Comparison of ENCODE assay signal across 22 cellular contexts in genomic region chr1:25055961-25056360, GRCh38.
DNase-seq lines count a peak whose midpoint lies in the region; ATAC-seq, FAIRE-seq and TF ChIP-seq lines count a peak whose summit lies in the region.
"Had no signal": no experiment of that assay in that cellular context is flagged by ENCODE, and none has a peak within 500 bp of the region (broad histone marks: within the 10 kb centered on the region; RNA-seq: fewer than 3 reads in every experiment).

No MANE protein-coding gene starts in this region.

- no peak overlapping the region for H3K9ac ChIP-seq in H1 (replicated peaks in 1 of 4; ENCODE audit: extremely low read depth in 1 of 4, low read depth in 3 of 4, low read length in 3 of 4)
- H3K9ac ChIP-seq: SK-N-SH had no signal

- no peak overlapping the region for H3K27ac ChIP-seq in right cardiac atrium (ENCODE audit: low read length)
- no peak overlapping the region for H3K27ac ChIP-seq in H1 (ENCODE audit: low read depth, low read length)
- no peak overlapping the region for H3K27ac ChIP-seq in caudate nucleus (ENCODE audit: low read depth, low read length)
- H3K27ac ChIP-seq: C4-2B, RWPE1 had no signal

- no peaks in the 10 kb centered on the region for H3K79me2 ChIP-seq in H1 (ENCODE audit: control insufficient read depth in 1 of 2, insufficient read depth in 2 of 2, low read length in 2 of 2)

- DNase-seq in left cardiac atrium (peak; percentile 7), right cardiac atrium (no peak), H1 (ENCODE audit: low read depth in 1 of 2, low spot score in 2 of 2) (no peak), posterior vena cava (ENCODE audit: low spot score) (peak; percentile 49), ecto neural progenitor cell (ENCODE audit: low spot score) (no peak), caudate nucleus (lab: John Stamatoyannopoulos, UW) (no peak), COR-L47 (lab: John Stamatoyannopoulos, UW) (no peak)
- DNase-seq: DMS53, GDM1, NCI-H1105, NCI-H146, NCI-H2029, NCI-H2227 treated with DMSO at 0.1 percent for 48 hours, NCI-H510A, SHP77 treated with DMSO at 0.1 percent for 48 hours had no signal

- no peaks in the 10 kb centered on the region for H3K79me1 ChIP-seq in H1 (ENCODE audit: low read depth, low read length)

- H3K56ac ChIP-seq in H1 (replicated peaks; ENCODE audit: insufficient read length, low read depth, low read length): no peak overlapping the region

- H4K91ac ChIP-seq in H1 (replicated peaks; ENCODE audit: insufficient read length, low read length): peak overlapping the region; percentile 17

- no peak overlapping the region for H3K18ac ChIP-seq in H1 (ENCODE audit: extremely low read depth, low read length)

- no peaks in the 10 kb centered on the region for H3K36me3 ChIP-seq in H1 (ENCODE audit: control insufficient read depth in 2 of 4, insufficient read depth in 4 of 4, low read length in 3 of 4)

- H2BK15ac ChIP-seq in H1 (ENCODE audit: low read length): no peak overlapping the region

- no peak overlapping the region for H4K5ac ChIP-seq in H1 (ENCODE audit: insufficient read length, low read depth, low read length)

- no peak overlapping the region for H4K8ac ChIP-seq in H1 (ENCODE audit: extremely low read depth, insufficient read depth, low read length)

- no peaks in the 10 kb centered on the region; the same call in 1 of the 2 replicates for H3K23me2 ChIP-seq in H1 (ENCODE audit: low read depth, low read length)

- no peak for TF ChIP-seq RAD21 in H1 (IDR thresholded peaks at IDR 0.05 in 1 of 2, conservative IDR thresholded peaks at IDR 0.05 in 1 of 2; ENCODE audit: low read depth in 2 of 2, low read length in 2 of 2)

- peak overlapping the region; percentile 27; the same call in 1 of the 2 replicates for H2BK12ac ChIP-seq in H1 (ENCODE audit: low read depth, low read length)

- no peaks in the 10 kb centered on the region for H4K20me1 ChIP-seq in H1 (replicated peaks in 1 of 2; ENCODE audit: control insufficient read depth in 1 of 2, insufficient read depth in 2 of 2, low read length in 2 of 2)

- 0 out of 2 replicates have a peak overlapping the region, but pooled peaks have one; percentile 32 for H2BK20ac ChIP-seq in H1 (ENCODE audit: low read length)

- no peak for TF ChIP-seq POLR2A in H1 (IDR thresholded peaks at IDR 0.05; ENCODE audit: control extremely low read depth in 1 of 2, low read depth in 2 of 2, low read length in 2 of 2)

- no peak overlapping the region for H3K4me2 ChIP-seq in H1 (ENCODE audit: insufficient read depth in 1 of 2, low read depth in 2 of 2, low read length in 2 of 2)
- H3K4me2 ChIP-seq: SK-N-SH had no signal

- H2BK120ac ChIP-seq in H1 (replicated peaks; ENCODE audit: low read depth, low read length): no peak overlapping the region

- ATAC-seq in left cardiac atrium (no peak), right cardiac atrium (no peak), GM19467 (IDR thresholded peaks at IDR 0.05; ENCODE audit: unreplicated experiment) (no peak)

- TF ChIP-seq CTCF in H1 (IDR thresholded peaks at IDR 0.05; ENCODE audit: control extremely low read depth in 1 of 3, insufficient read depth in 1 of 3, low read depth in 1 of 3, low read length in 3 of 3): no peak

- 76% methylated on average over 5 of the region's 5 CpGs for WGBS in right cardiac atrium
- 86% methylated on average over 5 of the region's 5 CpGs; no CpG with 5 or more reads in 1 of the 2 experiments for WGBS in H1 (ENCODE audit: extremely low coverage in 1 of 2, insufficient coverage in 1 of 2, insufficient read length in 1 of 2, insufficient replicate concordance in 2 of 2, low coverage in 1 of 2, low lambda C conversion rate in 2 of 2, missing lambda C conversion rate in 1 of 2), 2 experiments

- no peaks in the 10 kb centered on the region for H3K9me3 ChIP-seq in right cardiac atrium (ENCODE audit: control insufficient read depth, low read length)
- H3K9me3 ChIP-seq in H1 (ENCODE audit: insufficient read depth in 2 of 2, low read depth in 1 of 2, low read length in 1 of 2): no peaks in the 10 kb centered on the region
- H3K9me3 ChIP-seq: SK-N-SH had no signal

- H2BK5ac ChIP-seq in H1 (ENCODE audit: low read depth, low read length): no peak overlapping the region

- no peak for TF ChIP-seq EP300 in H1 (IDR thresholded peaks at IDR 0.05; ENCODE audit: borderline replicate concordance in 1 of 2, low read depth in 2 of 2, low read length in 2 of 2)

- H3K27me3 ChIP-seq in right cardiac atrium (ENCODE audit: control insufficient read depth, insufficient read depth) (peaks cover 3% of the 10 kb centered on the region), H1 (replicated peaks in 1 of 4; ENCODE audit: control insufficient read depth in 3 of 4, extremely low read depth in 1 of 4, insufficient read depth in 3 of 4, low read length in 3 of 4) (no peaks in the 10 kb centered on the region; a peak in 1 of 7 replicates)

- H3K14ac ChIP-seq in H1 (ENCODE audit: insufficient read length): no peak overlapping the region

- no peak overlapping the region for H3K4me3 ChIP-seq in right cardiac atrium (ENCODE audit: low read length)
- no peak overlapping the region for H3K4me3 ChIP-seq in H1 (ENCODE audit: extremely low read depth in 1 of 4, insufficient read depth in 2 of 4, low read depth in 3 of 4, low read length in 4 of 4)

- POLR2A ChIA-PET in H1 (lab: Charles Lee; ENCODE audit: partially characterized antibody): interaction anchor here (0.9 kb wide), 1 partner anchor 144 kb away, joined by 3 read pairs; no protein-coding TSS in a partner anchor

- H3K23ac ChIP-seq in H1 (ENCODE audit: insufficient read length): no peak overlapping the region

- H3K4me1 ChIP-seq in right cardiac atrium (ENCODE audit: control insufficient read depth, insufficient read depth, low read length) (no peaks in the 10 kb centered on the region), H1 (replicated peaks in 1 of 4; ENCODE audit: control insufficient read depth in 3 of 4, insufficient read depth in 4 of 4, low read length in 3 of 4) (peaks cover 0 to 12% (median 6%) of the 10 kb centered on the region in 4 experiments; a peak in 6 of 7 replicates)

- FAIRE-seq in H1 (lab: Jason Lieb, UNC): no peak
- FAIRE-seq: D721Med, GM18507, H54 had no signal

- intact Hi-C loops in left cardiac atrium (cut with DNase I): no loop called here
- intact Hi-C loops in right cardiac atrium (cut with DNase I): no loop called here
- intact Hi-C loops in posterior vena cava (cut with DNase I): loop anchor here in 1 of 2 donors (10.0 kb wide), 1 partner anchor 1081 kb away; no protein-coding TSS in a partner anchor

- no peak overlapping the region for H2AK5ac ChIP-seq in H1 (ENCODE audit: low read depth, low read length)

- no peak overlapping the region for H3K4ac ChIP-seq in H1 (replicated peaks; ENCODE audit: insufficient read length, low read depth, low read length)

- CTCF ChIA-PET in H1 (lab: Charles Lee; ENCODE audit: partially characterized antibody): interaction anchor here (1.0 to 1.3 kb wide), 4 partner anchors 9 to 44 kb away, joined by 3 to 4 read pairs (median 4); no protein-coding TSS in a partner anchor

- no peak overlapping the region for H2AFZ ChIP-seq in H1 (ENCODE audit: low read length)

TF ChIP-seq in H1, 55 proteins besides CTCF, POLR2A, EP300 and RAD21:
- TF ChIP-seq SIRT6 (IDR thresholded peaks at IDR 0.05; ENCODE audit: low read length): no peak
- no peak for TF ChIP-seq GTF2F1 (IDR thresholded peaks at IDR 0.05; ENCODE audit: borderline replicate concordance, low read depth, low read length)
- TF ChIP-seq TEAD4 (IDR thresholded peaks at IDR 0.05; ENCODE audit: low read depth, low read length): no peak
- TF ChIP-seq CBX8 (IDR thresholded peaks at IDR 0.05; ENCODE audit: borderline replicate concordance, low read depth, low read length): no peak
- TF ChIP-seq BACH1 (IDR thresholded peaks at IDR 0.05; ENCODE audit: low read length): no peak
- TF ChIP-seq SIX5 (IDR thresholded peaks at IDR 0.05; ENCODE audit: low read depth, low read length): no peak
- no peak for TF ChIP-seq SAP30 (IDR thresholded peaks at IDR 0.05; ENCODE audit: insufficient read depth, insufficient replicate concordance, low read length)
- TF ChIP-seq JUN (IDR thresholded peaks at IDR 0.05; ENCODE audit: low read depth, low read length): no peak
- no peak for TF ChIP-seq ATF2 (IDR thresholded peaks at IDR 0.05; ENCODE audit: low read length)
- TF ChIP-seq JUND (IDR thresholded peaks at IDR 0.05; ENCODE audit: low read length): no peak
- no peak for TF ChIP-seq SUZ12 (IDR thresholded peaks at IDR 0.05; ENCODE audit: low read length)
- TF ChIP-seq YY1 (IDR thresholded peaks at IDR 0.05; ENCODE audit: low read depth, low read length): no peak
- no peak for TF ChIP-seq USF2 (IDR thresholded peaks at IDR 0.05; ENCODE audit: low read length)
- no peak for TF ChIP-seq BCL11A (IDR thresholded peaks at IDR 0.05; ENCODE audit: low read depth in 2 of 2, low read length in 2 of 2)
- TF ChIP-seq MAFK (IDR thresholded peaks at IDR 0.05; ENCODE audit: low read depth, low read length): no peak

Comparison
In these comparisons a context has a peak if more than half of its experiments do, and no peak if none do; other contexts are left out.
1. DNase-seq: peak in left cardiac atrium (single experiment) and posterior vena cava (single experiment); none in right cardiac atrium (0 of 3), H1 (0 of 2), ecto neural progenitor cell (single experiment), caudate nucleus (0 of 61) and COR-L47 (single experiment).